In genomic region chr7:122886357-122887081, GRCh38 we compare ENCODE assay signal across 8 cellular contexts. TPM values are rescaled to one million over a fixed set of nuclear protein-coding genes. Genes with fewer than 3 reads are reported as not detected.
A peak's percentile ranks its signal among the peaks of the same experiment; 100 is the strongest.
DNase-seq lines count a peak whose midpoint lies in the region; ATAC-seq and TF ChIP-seq lines count a peak whose summit lies in the region.

Gene CADPS2, minus strand, starts transcription at chr7:122886460. Its CDS starts 123 bp downstream, at chr7:122886337.

- H3K27me3 ChIP-seq in BE2C (peaks cover 74% of the 10 kb centered on the region), adrenal gland (no peaks in the 10 kb centered on the region)

- intact Hi-C loops in adrenal gland (cut with DNase I): no loop called here
- intact Hi-C loops in Right ventricle myocardium inferior (cut with DNase I): loop anchor here (2.0 to 5.0 kb wide), 2 partner anchors 84 to 266 kb away; no protein-coding TSS in a partner anchor

- WGBS in adrenal gland, 4 donors: 0 to 1% (median 0%) methylated on average over 5 to 73 of the region's 73 CpGs

- H3K36me3 ChIP-seq in BE2C: no peaks in the 10 kb centered on the region
- H3K36me3 ChIP-seq in adrenal gland (replicated peaks in 1 of 2): no peaks in the 10 kb centered on the region

- H3K4me1 ChIP-seq in BE2C (no peaks in the 10 kb centered on the region), adrenal gland (replicated peaks in 1 of 2) (peaks cover 0 to 39% of the 10 kb centered on the region in 2 donors)

- TF ChIP-seq CTCF in BE2C (IDR thresholded peaks at IDR 0.05; ENCODE audit: low read depth, low read length) (no peak), adrenal gland (IDR thresholded peaks at IDR 0.05) (peak; percentile 15 to 54 (median 45))

- peak; percentile 67 for ATAC-seq in GM19025 (IDR thresholded peaks at IDR 0.05; ENCODE audit: low read depth, unreplicated experiment)
- ATAC-seq in HG03103 (IDR thresholded peaks at IDR 0.05; ENCODE audit: low read depth, unreplicated experiment): peak; percentile 60
- ATAC-seq in Right ventricle myocardium inferior: peak; percentile 95

- H3K9me3 ChIP-seq in BE2C: no peaks in the 10 kb centered on the region
- no peaks in the 10 kb centered on the region for H3K9me3 ChIP-seq in adrenal gland (replicated peaks in 1 of 3)

- H3K27ac ChIP-seq in adrenal gland: peak within 1 kb of the TSS; percentile 90 to 97 (median 93)

- peak within 1 kb of the TSS; percentile 56 for H3K4me3 ChIP-seq in BE2C (ENCODE audit: low read depth, low read length)
- H3K4me3 ChIP-seq in adrenal gland: peak within 1 kb of the TSS; percentile 68 to 91 (median 74)

- TF ChIP-seq POLR2A in adrenal gland (IDR thresholded peaks at IDR 0.05): peak; percentile 68 to 89

- DNase-seq in BE2C (peak; percentile 53), NCI-H2227 (lab: John Stamatoyannopoulos, UW; ENCODE audit: unreplicated experiment) (peak; percentile 77), adrenal gland (peak; percentile 89 to 96 (median 94)), Right ventricle myocardium inferior (ENCODE audit: missing footprints) (peak; percentile 89), nucleus accumbens (lab: John Stamatoyannopoulos, UW) (peak in 51 of 56 donors; percentile 7 to 81 (median 59)), T-helper 9 cell (no peak)

RNA-seq across cellular contexts. Expression of gene CADPS2, which starts in this region (rescaled TPM):
- not detected for polyA plus RNA-seq in BE2C (2012; ENCODE audit: insufficient read depth, insufficient read length, low read depth)
- 10 to 100 TPM; 31.2 to 57.0 (median 39.4) TPM for total RNA-seq in adrenal gland
- 10 to 100 TPM; 14.6 to 47.0 (median 14.7) TPM for polyA plus RNA-seq in adrenal gland
- 20.8 TPM for total RNA-seq in Right ventricle myocardium inferior
